In the genomic region with DNA sequence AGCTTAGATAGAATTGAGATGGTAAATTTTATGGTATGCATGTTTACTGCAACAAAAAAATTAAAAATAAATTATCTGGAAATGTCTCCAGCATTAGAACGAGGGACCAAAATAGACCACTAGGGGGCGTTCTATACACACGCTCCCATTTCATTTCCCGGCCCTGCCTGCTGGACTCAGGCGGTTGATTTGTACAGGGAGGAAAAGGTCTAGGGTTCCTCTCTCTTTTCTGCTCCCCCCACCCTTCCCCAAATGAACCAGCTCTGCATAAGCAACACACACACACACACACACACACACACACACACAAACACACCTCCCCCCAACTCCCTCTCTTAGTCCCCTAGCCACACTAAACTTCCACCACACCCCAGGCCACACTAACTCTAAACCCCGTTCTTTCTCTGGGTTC, we compare ENCODE assay signal across 8 cellular contexts. TPM values are rescaled to one million over a fixed set of nuclear protein-coding genes. Genes with fewer than 3 reads are reported as not detected.
A peak's percentile ranks its signal among the peaks of the same experiment; 100 is the strongest.
DNase-seq lines count a peak whose midpoint lies in the region; ATAC-seq, FAIRE-seq and TF ChIP-seq lines count a peak whose summit lies in the region.

No MANE protein-coding gene starts in this region.

- no peaks in the 10 kb centered on the region for H3K27me3 ChIP-seq in DOHH2 (ENCODE audit: control insufficient read depth, low read length)

- TF ChIP-seq CTCF in DOHH2 (IDR thresholded peaks at IDR 0.05; ENCODE audit: low read depth, low read length, poor library complexity, severe bottlenecking) (peak; percentile 76), LNCAP (IDR thresholded peaks at IDR 0.05) (peak; percentile 71), osteocyte (IDR thresholded peaks at IDR 0.05) (peak; percentile 82)

- no peak for ATAC-seq in HG03457 (IDR thresholded peaks at IDR 0.05; ENCODE audit: unreplicated experiment)

- DNase-seq in RPMI7951 (ENCODE audit: low read depth) (peak; percentile 57), fibroblast of the conjunctiva (ENCODE audit: low read depth) (peak; percentile 47), osteocyte (ENCODE audit: extremely low spot score, unreplicated experiment) (no peak), urothelium cell line (ENCODE audit: low spot score) (peak; percentile 81)
- peak; percentile 48 for DNase-seq in activated T-helper 1 cell treated with anti-CD3 and anti-CD28 coated beads, Interleukin-12 subunit alpha, Interleukin-12 subunit beta, Interleukin-2, Interleukin-4 antibody, amounts not matched to agents 30 ng/mL and 10 ng/mL and 1 ng/mL, durations not matched to agents 14 hours and 24 hours and 36 hours (ENCODE audit: low spot score)

- no peak overlapping the region for H3K4me3 Mint-ChIP-seq in activated T-helper 1 cell treated with anti-CD3 and anti-CD28 coated beads, Interleukin-12 subunit alpha, Interleukin-12 subunit beta, Interleukin-2, Interleukin-4 antibody, amounts not matched to agents 30 ng/mL and 10 ng/mL and 1 ng/mL, durations not matched to agents 14 hours and 24 hours and 36 hours
- no peak overlapping the region for H3K4me3 Mint-ChIP-seq in osteocyte (ENCODE audit: unreplicated experiment)

- H3K4me1 Mint-ChIP-seq in activated T-helper 1 cell treated with anti-CD3 and anti-CD28 coated beads, Interleukin-12 subunit alpha, Interleukin-12 subunit beta, Interleukin-2, Interleukin-4 antibody, amounts not matched to agents 30 ng/mL and 10 ng/mL and 1 ng/mL, durations not matched to agents 14 hours and 24 hours and 36 hours (ENCODE audit: low read depth): no peaks in the 10 kb centered on the region
- H3K4me1 Mint-ChIP-seq in osteocyte (ENCODE audit: unreplicated experiment): no peaks in the 10 kb centered on the region

- peak overlapping the region; percentile 61 for H3K4me3 ChIP-seq in DOHH2 (ENCODE audit: low read length)

- H3K4me2 ChIP-seq in DOHH2 (ENCODE audit: low read length): peak overlapping the region; percentile 90

- peaks cover 13% of the 10 kb centered on the region for H3K79me2 ChIP-seq in DOHH2 (ENCODE audit: control insufficient read depth, low read length)

- intact Hi-C loops in activated T-helper 1 cell treated with anti-CD3 and anti-CD28 coated beads, Interleukin-12 subunit alpha, Interleukin-12 subunit beta, Interleukin-2, Interleukin-4 antibody, amounts not matched to agents 30 ng/mL and 10 ng/mL and 1 ng/mL, durations not matched to agents 14 hours and 24 hours and 36 hours (cut with micrococcal nuclease): loop anchor here (1.0 to 10.0 kb wide), 5 partner anchors 50 to 376 kb away; a partner anchor contains a TSS

- H4K20me1 ChIP-seq in DOHH2 (ENCODE audit: control insufficient read depth, insufficient read depth, low read depth, low read length): no peaks in the 10 kb centered on the region

- H3K9me2 ChIP-seq in DOHH2 (replicated peaks; ENCODE audit: control insufficient read depth, low read length): no peaks in the 10 kb centered on the region

- H3K36me3 ChIP-seq in DOHH2 (ENCODE audit: control insufficient read depth, low read length): peaks cover 15% of the 10 kb centered on the region

- peak overlapping the region; percentile 99 for H3K27ac ChIP-seq in DOHH2 (ENCODE audit: low read depth, low read length)

- H3K27ac Mint-ChIP-seq in activated T-helper 1 cell treated with anti-CD3 and anti-CD28 coated beads, Interleukin-12 subunit alpha, Interleukin-12 subunit beta, Interleukin-2, Interleukin-4 antibody, amounts not matched to agents 30 ng/mL and 10 ng/mL and 1 ng/mL, durations not matched to agents 14 hours and 24 hours and 36 hours: no peak overlapping the region
- H3K27ac Mint-ChIP-seq in osteocyte (ENCODE audit: unreplicated experiment): no peak overlapping the region

- H3F3A ChIP-seq in DOHH2 (ENCODE audit: control insufficient read depth, insufficient read depth): peaks cover 41% of the 10 kb centered on the region

- peaks cover 14% of the 10 kb centered on the region for H3K27me3 Mint-ChIP-seq in activated T-helper 1 cell treated with anti-CD3 and anti-CD28 coated beads, Interleukin-12 subunit alpha, Interleukin-12 subunit beta, Interleukin-2, Interleukin-4 antibody, amounts not matched to agents 30 ng/mL and 10 ng/mL and 1 ng/mL, durations not matched to agents 14 hours and 24 hours and 36 hours (ENCODE audit: insufficient read depth)
- peaks cover 48% of the 10 kb centered on the region for H3K27me3 Mint-ChIP-seq in osteocyte (ENCODE audit: unreplicated experiment)

- no peaks in the 10 kb centered on the region for H3K36me3 Mint-ChIP-seq in activated T-helper 1 cell treated with anti-CD3 and anti-CD28 coated beads, Interleukin-12 subunit alpha, Interleukin-12 subunit beta, Interleukin-2, Interleukin-4 antibody, amounts not matched to agents 30 ng/mL and 10 ng/mL and 1 ng/mL, durations not matched to agents 14 hours and 24 hours and 36 hours (ENCODE audit: low read depth)
- H3K36me3 Mint-ChIP-seq in osteocyte (ENCODE audit: unreplicated experiment): no peaks in the 10 kb centered on the region

- H3K4me1 ChIP-seq in DOHH2 (ENCODE audit: control insufficient read depth, low read length): peaks cover 94% of the 10 kb centered on the region

- no peaks in the 10 kb centered on the region for H3K9me3 ChIP-seq in DOHH2 (ENCODE audit: control insufficient read depth, insufficient read depth, low read length)

- H3K9me3 Mint-ChIP-seq in activated T-helper 1 cell treated with anti-CD3 and anti-CD28 coated beads, Interleukin-12 subunit alpha, Interleukin-12 subunit beta, Interleukin-2, Interleukin-4 antibody, amounts not matched to agents 30 ng/mL and 10 ng/mL and 1 ng/mL, durations not matched to agents 14 hours and 24 hours and 36 hours: no peaks in the 10 kb centered on the region
- peaks cover 4% of the 10 kb centered on the region for H3K9me3 Mint-ChIP-seq in osteocyte (ENCODE audit: unreplicated experiment)

- FAIRE-seq in urothelium cell line (lab: Jason Lieb, UNC): no peak

RNA-seq across cellular contexts. Expression of a gene that starts 7.8 kb away (rescaled TPM):
- not detected in 2 replicates for total RNA-seq in RPMI7951 (2014; rRNA removed; shearing (Covaris generic))
- total RNA-seq in activated T-helper 1 cell treated with anti-CD3 and anti-CD28 coated beads, Interleukin-12 subunit alpha, Interleukin-12 subunit beta, Interleukin-2, Interleukin-4 antibody, amounts not matched to agents 30 ng/mL and 10 ng/mL and 1 ng/mL, durations not matched to agents 14 hours and 24 hours and 36 hours: 0.29 TPM in 2 replicates
- total RNA-seq in osteocyte: not detected in 2 replicates
